6 cellular contexts compared by ENCODE assay signal in genomic region chr2:130611140-130611539, GRCh38. TPM values are rescaled to one million over a fixed set of nuclear protein-coding genes. Genes with fewer than 3 reads are reported as not detected.
"Had no signal": no experiment of that assay in that cellular context is flagged by ENCODE, and none has a peak within 500 bp of the region (broad histone marks: within the 10 kb centered on the region; RNA-seq: fewer than 3 reads in every experiment).

TSS of gene POTEJ (plus strand) at chr2:130611440. CDS start at chr2:130611533, 93 bp downstream.

RNA-seq across cellular contexts. Expression of gene POTEJ, which starts in this region (rescaled TPM):
- total RNA-seq: HT-29, HT1080, IMR-90, K562 had no signal
- polyA plus RNA-seq: HepG2, IgD-negative memory B cell, IMR-90, K562 had no signal
